Comparison of ENCODE assay signal across 8 cellular contexts in genomic region chr13:50357586-50358118, GRCh38.
A peak's percentile ranks its signal among the peaks of the same experiment; 100 is the strongest.
DNase-seq lines count a peak whose midpoint lies in the region; ATAC-seq and TF ChIP-seq lines count a peak whose summit lies in the region.

No MANE protein-coding gene starts in this region.

- no peaks in the 10 kb centered on the region for H3K36me3 Mint-ChIP-seq in WTC11

- H3K4me1 ChIP-seq in OCI-LY1 (ENCODE audit: insufficient read depth, low read length, severe bottlenecking) (peaks cover 87% of the 10 kb centered on the region), psoas muscle (peaks cover 9% of the 10 kb centered on the region)

- TF ChIP-seq CTCF in OCI-LY1 (IDR thresholded peaks at IDR 0.05; ENCODE audit: low read length) = no peak
- TF ChIP-seq CTCF in psoas muscle (IDR thresholded peaks at IDR 0.05) = no peak
- no peak for TF ChIP-seq CTCF in WTC11 (IDR thresholded peaks at IDR 0.05)

- H3K4me3 ChIP-seq in OCI-LY1 (ENCODE audit: low read depth, low read length, poor library complexity, severe bottlenecking) (no peak overlapping the region), psoas muscle (no peak overlapping the region)

- no peaks in the 10 kb centered on the region for H4K20me1 ChIP-seq in OCI-LY1 (ENCODE audit: insufficient read depth, low read length)

- CTCF ChIA-PET in WTC11 (lab: Charles Lee) = interaction anchor here (0.5 to 1.3 kb wide), 2 partner anchors 20 to 328 kb away, joined by 3 read pairs; no protein-coding TSS in a partner anchor

- H3K9ac ChIP-seq in OCI-LY1 (ENCODE audit: low read length) = peak overlapping the region; percentile 40; the same call in 1 of the 2 replicates

- no peaks in the 10 kb centered on the region for H3K36me3 ChIP-seq in OCI-LY1 (ENCODE audit: insufficient read depth, low read length)
- H3K36me3 ChIP-seq in psoas muscle (ENCODE audit: insufficient read depth in 1 of 2, low read depth in 1 of 2) = no peaks in the 10 kb centered on the region

- H3K9me2 ChIP-seq in OCI-LY1 (ENCODE audit: low read depth, low read length) = no peaks in the 10 kb centered on the region

- H3K27me3 Mint-ChIP-seq in WTC11 (ENCODE audit: low read depth) = no peaks in the 10 kb centered on the region

- H2AFZ ChIP-seq in OCI-LY1 (ENCODE audit: low read length) = no peak overlapping the region

- ATAC-seq in psoas muscle (peak; percentile 57 to 78 (median 69)), WTC11 (no peak), GM18909 (IDR thresholded peaks at IDR 0.05; ENCODE audit: poor library complexity, unreplicated experiment) (no peak)

- POLR2A ChIA-PET in WTC11 (lab: Charles Lee) = no interaction called here

- H3K4me2 ChIP-seq in OCI-LY1 (ENCODE audit: low read length) = no peak overlapping the region

- H3K27me3 ChIP-seq in OCI-LY1 (ENCODE audit: insufficient read depth, low read length) = no peaks in the 10 kb centered on the region
- no peaks in the 10 kb centered on the region for H3K27me3 ChIP-seq in psoas muscle (ENCODE audit: insufficient read depth in 3 of 3, low read length in 2 of 3)

- no peak overlapping the region for H3K4me3 Mint-ChIP-seq in WTC11

- peak overlapping the region; percentile 86 for H3K27ac ChIP-seq in OCI-LY1 (ENCODE audit: low read depth, low read length, poor library complexity, severe bottlenecking)
- peak overlapping the region; percentile 23 for H3K27ac ChIP-seq in psoas muscle

- H3K79me2 ChIP-seq in OCI-LY1 (ENCODE audit: insufficient read depth, low read length) = no peaks in the 10 kb centered on the region

- no peaks in the 10 kb centered on the region for H3K9me3 Mint-ChIP-seq in WTC11

- DNase-seq in EH (ENCODE audit: low read depth) (peak; percentile 54), fibroblast of peridontal ligament (ENCODE audit: extremely low read depth) (peak; percentile 85), psoas muscle (no peak), WTC11 (ENCODE audit: low spot score) (no peak), OCI-M1 (lab: John Stamatoyannopoulos, UW) (no peak)
- DNase-seq in activated CD4-positive, alpha-beta T cell treated with anti-CD3 and anti-CD28 coated beads, Interleukin-2, amount 50 U/mL, for 4 hours = no peak

- intact Hi-C loops in psoas muscle (cut with DNase I) = no loop called here

- no peaks in the 10 kb centered on the region for H3F3A ChIP-seq in OCI-LY1 (ENCODE audit: insufficient read depth, low read length)

- 24 to 32% (median 30%) methylated on average over 9 of the region's 9 CpGs for WGBS in psoas muscle, 3 donors

- H3K4me1 Mint-ChIP-seq in WTC11 = peaks cover 10% of the 10 kb centered on the region

- no peaks in the 10 kb centered on the region for H3K9me3 ChIP-seq in OCI-LY1 (ENCODE audit: low read length)
- no peaks in the 10 kb centered on the region for H3K9me3 ChIP-seq in psoas muscle

- no peak overlapping the region for H3K27ac Mint-ChIP-seq in WTC11

TF ChIP-seq in WTC11, 78 proteins besides CTCF, POLR2A, EP300 and RAD21 (continues in another document):
- TF ChIP-seq STAT6 (CRISPR knock-in tag; conservative IDR thresholded peaks at IDR 0.05; ENCODE audit: low read depth) = no peak
- TF ChIP-seq GRHL2 (CRISPR knock-in tag; IDR thresholded peaks at IDR 0.05; ENCODE audit: insufficient replicate concordance, severe bottlenecking) = no peak
- no peak for TF ChIP-seq TEAD4 (CRISPR knock-in tag; IDR thresholded peaks at IDR 0.05)
- no peak for TF ChIP-seq FOXJ3 (CRISPR knock-in tag; IDR thresholded peaks at IDR 0.05; ENCODE audit: borderline replicate concordance)
- no peak for TF ChIP-seq FOXK1 (CRISPR knock-in tag; IDR thresholded peaks at IDR 0.05)
- no peak for TF ChIP-seq ZNF281 (CRISPR knock-in tag; IDR thresholded peaks at IDR 0.05)
- no peak for TF ChIP-seq ELF4 (CRISPR knock-in tag; IDR thresholded peaks at IDR 0.05; ENCODE audit: low read depth)
- no peak for TF ChIP-seq ZSCAN18 (CRISPR knock-in tag; IDR thresholded peaks at IDR 0.05)
- no peak for TF ChIP-seq NFE2L1 (CRISPR knock-in tag; IDR thresholded peaks at IDR 0.05)
- no peak for TF ChIP-seq SMAD4 (CRISPR knock-in tag; IDR thresholded peaks at IDR 0.05)
- no peak for TF ChIP-seq AR (CRISPR knock-in tag; IDR thresholded peaks at IDR 0.05)
- TF ChIP-seq ZNF396 (CRISPR knock-in tag; IDR thresholded peaks at IDR 0.05; ENCODE audit: borderline replicate concordance) = no peak
- no peak for TF ChIP-seq PREB (CRISPR knock-in tag; IDR thresholded peaks at IDR 0.05; ENCODE audit: borderline replicate concordance)
- TF ChIP-seq ZNF121 (CRISPR knock-in tag; IDR thresholded peaks at IDR 0.05) = no peak

Comparison
In these comparisons a context has a peak if more than half of its experiments do, and no peak if none do; other contexts are left out.
1. DNase-seq: peak in EH (single experiment) and fibroblast of peridontal ligament (single experiment); none in psoas muscle (0 of 2), activated CD4-positive, alpha-beta T cell treated with anti-CD3 and anti-CD28 coated beads, Interleukin-2, amount 50 U/mL, for 4 hours (0 of 2), WTC11 (single experiment) and OCI-M1 (single experiment).
2. ATAC-seq: peak in psoas muscle (4 of 4); none in WTC11 (single experiment) and GM18909 (single experiment).